Comparison of ENCODE assay signal across 11 cellular contexts in the genomic region with DNA sequence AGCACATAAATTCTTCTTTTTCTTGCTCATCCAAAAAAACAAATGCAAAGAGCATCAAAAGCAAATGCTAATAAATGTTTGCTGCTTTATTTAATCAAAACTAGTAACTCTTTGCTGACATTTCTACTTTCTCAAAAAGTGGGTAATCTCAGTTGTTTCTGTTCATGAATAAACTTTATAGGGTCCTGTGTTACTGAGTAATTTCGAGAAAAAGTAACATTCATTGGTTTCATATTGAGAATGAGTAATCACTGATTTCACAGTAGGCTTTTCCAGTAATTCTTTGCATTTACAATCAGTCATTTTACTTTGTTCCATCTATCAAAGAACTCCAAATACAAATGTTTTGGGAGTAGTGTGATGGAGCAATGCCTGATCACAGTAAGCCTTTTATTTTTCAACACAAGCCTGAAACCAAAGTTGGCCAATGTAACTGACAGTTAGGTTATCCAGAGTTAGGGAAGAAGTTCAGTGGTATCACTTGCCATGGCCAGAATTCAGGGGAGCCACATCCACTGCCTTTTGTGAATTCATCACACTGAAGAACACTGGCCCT.
"Had no signal": no experiment of that assay in that cellular context is flagged by ENCODE, and none has a peak within 500 bp of the region (broad histone marks: within the 10 kb centered on the region; RNA-seq: fewer than 3 reads in every experiment).

No MANE protein-coding gene starts in this region.

- H3K36me3 ChIP-seq: cardiac muscle cell, lower lobe of right lung, thyroid gland had no signal

- H3K27ac Mint-ChIP-seq: immature natural killer cell, T-helper 17 cell, WTC11 had no signal

- H3K4me3 ChIP-seq: cardiac muscle cell, lower lobe of right lung, thyroid gland had no signal

- DNase-seq: activated CD4-positive, alpha-beta T cell treated with anti-CD3 and anti-CD28 coated beads, Interleukin-2, amount 50 U/mL, for 48 hours; immature natural killer cell; left cardiac atrium; lower lobe of right lung; midbrain; stimulated activated CD4-positive, alpha-beta T cell treated with anti-CD3 and anti-CD28 coated beads, Interleukin-4, amount 100 ng/mL, for 4 hours; T-helper 17 cell; thyroid gland had no signal

- ATAC-seq: esophagus mucosa, left cardiac atrium, lower lobe of right lung, T-helper 17 cell, WTC11 had no signal

- H3K9me3 Mint-ChIP-seq: immature natural killer cell, WTC11 had no signal

- H3K27me3 ChIP-seq: cardiac muscle cell, thyroid gland had no signal

- H3K4me1 Mint-ChIP-seq: immature natural killer cell, T-helper 17 cell, WTC11 had no signal

- H3K36me3 Mint-ChIP-seq: WTC11 had no signal

- H3K4me3 Mint-ChIP-seq: immature natural killer cell, T-helper 17 cell, WTC11 had no signal

- H3K27me3 Mint-ChIP-seq: T-helper 17 cell had no signal
